In genomic region chrX:129968968-129969367, GRCh38 we compare ENCODE assay signal across 8 cellular contexts.
"Had no signal": no experiment of that assay in that cellular context is flagged by ENCODE, and none has a peak within 500 bp of the region (broad histone marks: within the 10 kb centered on the region; RNA-seq: fewer than 3 reads in every experiment).

No MANE protein-coding gene starts in this region.

- DNase-seq: GDM1, GF-D8 had no signal

- FAIRE-seq: G401.6, GM12878, GM12891, GM12892, GM18507, GM19239 had no signal

- H3K4me3 ChIP-seq: GM12878 had no signal

- ATAC-seq: GM12878 had no signal
